9 cellular contexts compared by ENCODE assay signal in the genomic region with DNA sequence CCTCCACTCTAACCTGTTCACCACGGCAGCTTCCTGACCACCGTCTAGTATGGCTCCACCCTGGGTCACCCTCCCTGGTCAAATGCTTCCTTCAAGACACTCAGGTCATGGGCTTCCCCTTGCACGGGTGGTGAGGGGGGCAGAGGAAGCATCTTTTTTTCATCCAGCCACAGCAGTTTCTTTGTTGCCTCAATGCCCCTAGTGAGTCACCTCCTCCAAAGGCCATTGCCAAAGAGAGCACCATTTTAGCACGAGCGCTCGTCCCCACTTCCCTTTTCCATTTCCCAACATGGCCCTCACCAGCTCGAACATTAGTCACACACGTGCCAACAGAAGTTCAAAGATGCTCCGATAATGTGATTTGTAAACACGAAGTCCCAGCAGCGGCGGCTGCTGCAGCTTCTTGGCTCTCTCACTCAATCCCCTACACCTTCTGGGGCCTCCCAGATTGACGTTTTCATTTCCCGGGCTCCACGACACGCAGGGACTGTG.
A peak's percentile ranks its signal among the peaks of the same experiment; 100 is the strongest.
DNase-seq lines count a peak whose midpoint lies in the region; ATAC-seq and TF ChIP-seq lines count a peak whose summit lies in the region.
"Had no signal": no experiment of that assay in that cellular context is flagged by ENCODE, and none has a peak within 500 bp of the region (broad histone marks: within the 10 kb centered on the region; RNA-seq: fewer than 3 reads in every experiment).

No MANE protein-coding gene starts in this region.

- H3K27ac ChIP-seq in CD4-positive, CD25-positive, alpha-beta regulatory T cell (ENCODE audit: insufficient read depth, low read length, poor library complexity, severe bottlenecking), result no peak overlapping the region
- no peak overlapping the region for H3K27ac ChIP-seq in CD4-positive, alpha-beta memory T cell (ENCODE audit: low read depth, low read length)

- intact Hi-C loops in CD4-positive, alpha-beta memory T cell (cut with micrococcal nuclease), result no loop called here

- no peaks in the 10 kb centered on the region for H3K4me1 ChIP-seq in CD4-positive, CD25-positive, alpha-beta regulatory T cell (ENCODE audit: control insufficient read depth, insufficient read depth, low read length, poor library complexity, severe bottlenecking)
- H3K4me1 ChIP-seq in CD4-positive, alpha-beta memory T cell (ENCODE audit: insufficient read depth, low read length), result no peaks in the 10 kb centered on the region

- H3K36me3 ChIP-seq in CD4-positive, CD25-positive, alpha-beta regulatory T cell (ENCODE audit: control insufficient read depth, insufficient read depth, low read length), result no peaks in the 10 kb centered on the region
- no peaks in the 10 kb centered on the region for H3K36me3 ChIP-seq in CD4-positive, alpha-beta memory T cell (ENCODE audit: insufficient read depth, low read length)

- H3K27me3 Mint-ChIP-seq in CD4-positive, CD25-positive, alpha-beta regulatory T cell, result peaks cover 4% of the 10 kb centered on the region
- no peaks in the 10 kb centered on the region for H3K27me3 Mint-ChIP-seq in CD4-positive, alpha-beta memory T cell

- H3K9me3 ChIP-seq in CD4-positive, CD25-positive, alpha-beta regulatory T cell (ENCODE audit: control insufficient read depth in 2 of 2, low read length in 2 of 2), result no peaks in the 10 kb centered on the region
- no peaks in the 10 kb centered on the region for H3K9me3 ChIP-seq in CD4-positive, alpha-beta memory T cell (ENCODE audit: control insufficient read depth in 1 of 2, low read length in 2 of 2)

- CTCF ChIA-PET in CD4-positive, alpha-beta memory T cell (lab: Charles Lee; ENCODE audit: partially characterized antibody), result no interaction called here

- H3K27me3 ChIP-seq in CD4-positive, CD25-positive, alpha-beta regulatory T cell (ENCODE audit: control insufficient read depth, insufficient read depth, low read length), result no peaks in the 10 kb centered on the region
- H3K27me3 ChIP-seq in CD4-positive, alpha-beta memory T cell (ENCODE audit: insufficient read depth, low read length), result no peaks in the 10 kb centered on the region

- H3K4me3 ChIP-seq in CD4-positive, CD25-positive, alpha-beta regulatory T cell (ENCODE audit: low read depth, low read length), result no peak overlapping the region
- no peak overlapping the region for H3K4me3 ChIP-seq in foreskin fibroblast (ENCODE audit: low read depth in 1 of 2, low read length in 2 of 2)
- no peak overlapping the region for H3K4me3 ChIP-seq in CD4-positive, alpha-beta memory T cell (ENCODE audit: low read length in 2 of 2)

- TF ChIP-seq CTCF in foreskin fibroblast (IDR thresholded peaks at IDR 0.05; ENCODE audit: low read depth, low read length), result no peak
- no peak for TF ChIP-seq CTCF in omental fat pad (IDR thresholded peaks at IDR 0.05)

- peaks cover 0 to 7% (median 5%) of the 10 kb centered on the region in 4 donors for H3K4me1 Mint-ChIP-seq in CD4-positive, CD25-positive, alpha-beta regulatory T cell
- H3K4me1 Mint-ChIP-seq in CD4-positive, alpha-beta memory T cell, result peaks cover 0 to 16% (median 2%) of the 10 kb centered on the region in 4 donors

- no peaks in the 10 kb centered on the region for H3K36me3 Mint-ChIP-seq in CD4-positive, CD25-positive, alpha-beta regulatory T cell
- H3K36me3 Mint-ChIP-seq in CD4-positive, alpha-beta memory T cell, result no peaks in the 10 kb centered on the region

- H3K4me3 Mint-ChIP-seq in CD4-positive, CD25-positive, alpha-beta regulatory T cell, result no peak overlapping the region
- H3K4me3 Mint-ChIP-seq in CD4-positive, alpha-beta memory T cell, result peak overlapping the region in 1 of 8 donors; percentile 50

- H3K9me3 Mint-ChIP-seq in CD4-positive, CD25-positive, alpha-beta regulatory T cell, result peaks cover 0 to 4% (median 0%) of the 10 kb centered on the region in 7 donors
- H3K9me3 Mint-ChIP-seq in CD4-positive, alpha-beta memory T cell, result peaks cover 0 to 12% (median 3%) of the 10 kb centered on the region in 8 donors

- POLR2A ChIA-PET in CD4-positive, alpha-beta memory T cell (lab: Charles Lee; ENCODE audit: partially characterized antibody), result no interaction called here

- peak; percentile 17 to 37 for ATAC-seq in CD4-positive, CD25-positive, alpha-beta regulatory T cell (ENCODE audit: low read depth in 2 of 2)
- ATAC-seq in omental fat pad (ENCODE audit: low FRiP score) (peak; percentile 17), GM19467 (IDR thresholded peaks at IDR 0.05; ENCODE audit: unreplicated experiment) (no peak)

- DNase-seq in CD4-positive, CD25-positive, alpha-beta regulatory T cell, result no peak
- peak; percentile 99 for DNase-seq in MV-4-11 (lab: John Stamatoyannopoulos, UW)
- DNase-seq in foreskin fibroblast, result peak; percentile 24 to 27
- no peak for DNase-seq in omental fat pad (ENCODE audit: low spot score)
- DNase-seq in GOT3 (lab: John Stamatoyannopoulos, UW), result no peak
- no peak for DNase-seq in CD4-positive, alpha-beta memory T cell
- no peak for DNase-seq in T1000 (lab: John Stamatoyannopoulos, UW)
- DNase-seq: NCI-H1436 had no signal

- H3K27ac Mint-ChIP-seq in CD4-positive, CD25-positive, alpha-beta regulatory T cell, result no peak overlapping the region
- H3K27ac Mint-ChIP-seq in CD4-positive, alpha-beta memory T cell, result no peak overlapping the region

Comparison
In these comparisons a context has a peak if more than half of its experiments do, and no peak if none do; other contexts are left out.
1. DNase-seq: peak in MV-4-11 (single experiment) and foreskin fibroblast (2 of 2); none in CD4-positive, CD25-positive, alpha-beta regulatory T cell (0 of 3), omental fat pad (single experiment), GOT3 (single experiment), CD4-positive, alpha-beta memory T cell (0 of 5) and T1000 (single experiment).